In the genomic region with DNA sequence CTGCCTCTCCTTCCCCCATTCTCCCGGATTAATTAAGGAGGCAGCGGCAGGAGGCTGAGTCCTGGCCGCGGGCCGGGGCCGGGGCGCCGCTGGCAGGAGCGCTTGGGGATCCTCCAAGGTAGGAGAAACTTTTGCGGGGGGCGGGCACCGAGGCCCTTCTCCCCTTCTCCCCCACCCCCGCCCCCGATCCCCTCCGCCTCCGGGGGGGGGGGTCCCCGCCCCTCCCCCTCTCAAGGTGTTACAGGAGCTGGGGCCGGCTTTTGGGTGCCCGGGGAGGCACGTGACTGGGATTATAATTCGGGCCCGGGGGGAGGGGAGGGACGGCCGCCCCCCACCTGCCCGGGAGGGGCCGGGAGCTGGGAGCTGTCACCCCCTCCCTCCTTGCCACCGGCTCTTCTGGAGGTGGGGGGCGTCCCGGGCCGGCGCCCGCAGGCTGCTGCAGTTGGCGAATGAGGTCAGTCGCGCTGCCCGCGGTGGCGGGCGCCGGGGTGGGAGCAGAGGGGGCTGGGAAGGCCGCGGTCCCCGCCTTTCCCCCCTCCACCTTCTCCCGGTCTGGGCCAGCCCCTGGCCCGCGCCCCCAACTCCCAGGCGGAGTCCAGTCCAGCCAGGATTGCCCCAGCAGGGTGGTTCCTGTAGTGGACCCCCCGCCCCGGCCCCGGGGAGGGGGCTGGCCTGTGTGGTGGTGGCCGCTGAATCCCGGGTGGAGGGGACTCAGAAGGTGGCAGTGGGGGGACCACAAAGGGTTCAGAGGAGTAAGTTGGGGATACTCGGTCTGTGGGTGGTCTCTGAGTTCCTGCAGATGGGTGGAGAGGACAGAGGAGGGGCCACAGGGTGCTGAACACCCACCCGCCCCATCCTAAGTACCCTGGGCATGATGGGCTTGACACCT, we compare ENCODE assay signal across 8 cellular contexts. TPM values are rescaled to one million over a fixed set of nuclear protein-coding genes. Genes with fewer than 3 reads are reported as not detected.
DNase-seq lines count a peak whose midpoint lies in the region; ATAC-seq and TF ChIP-seq lines count a peak whose summit lies in the region.

No MANE protein-coding gene starts in this region.

- no TSS peak for BruUV-seq in PC-3 (replicated peaks; lab: Mats Ljungman, UMichigan)

- H3K27me3 Mint-ChIP-seq in CD8-positive, alpha-beta T cell (ENCODE audit: low read depth), result peaks cover 10% of the 10 kb centered on the region

- ATAC-seq in CD8-positive, alpha-beta T cell, result no peak
- ATAC-seq in PC-3 (no peak), HG02884 (IDR thresholded peaks at IDR 0.05; ENCODE audit: unreplicated experiment) (no peak)

- H3K4me3 ChIP-seq in CD8-positive, alpha-beta T cell (ENCODE audit: low read depth, low read length), result no peak overlapping the region
- H3K4me3 ChIP-seq in PC-3 (ENCODE audit: low read length), result peak overlapping the region; percentile 79
- peak overlapping the region; percentile 49 to 57 for H3K4me3 ChIP-seq in muscle layer of colon (ENCODE audit: low read depth in 1 of 2, low read length in 2 of 2)
- H3K4me3 ChIP-seq in uterus, result peak overlapping the region; percentile 74 to 78

- H3K4me1 ChIP-seq in CD8-positive, alpha-beta T cell (ENCODE audit: insufficient read depth, low read length), result peaks cover 14% of the 10 kb centered on the region
- H3K4me1 ChIP-seq in PC-3 (ENCODE audit: insufficient read depth, low read length) (peaks cover 22% of the 10 kb centered on the region), muscle layer of colon (ENCODE audit: insufficient read depth, low read length) (peaks cover 17% of the 10 kb centered on the region), uterus (no peaks in the 10 kb centered on the region)

- no peak overlapping the region for H3K27ac ChIP-seq in CD8-positive, alpha-beta T cell (ENCODE audit: low read depth, low read length)
- peak overlapping the region; percentile 32 for H3K27ac ChIP-seq in PC-3 (ENCODE audit: low read length)
- peak overlapping the region; percentile 90 for H3K27ac ChIP-seq in muscle layer of colon (ENCODE audit: low read depth, low read length)
- H3K27ac ChIP-seq in uterus, result peak overlapping the region; percentile 95 to 98

- TF ChIP-seq POLR2A in uterus (IDR thresholded peaks at IDR 0.05), result no peak

- H3K9me3 ChIP-seq in CD8-positive, alpha-beta T cell (ENCODE audit: low read length), result no peaks in the 10 kb centered on the region
- H3K9me3 ChIP-seq in PC-3 (ENCODE audit: low read length) (no peaks in the 10 kb centered on the region), muscle layer of colon (ENCODE audit: low read length) (no peaks in the 10 kb centered on the region), uterus (no peaks in the 10 kb centered on the region)

- H3K27me3 ChIP-seq in CD8-positive, alpha-beta T cell (ENCODE audit: insufficient read depth, low read length), result no peaks in the 10 kb centered on the region
- H3K27me3 ChIP-seq in PC-3 (ENCODE audit: low read length) (no peaks in the 10 kb centered on the region), muscle layer of colon (ENCODE audit: control insufficient read depth in 1 of 2, insufficient read depth in 2 of 2, low read length in 2 of 2) (no peaks in the 10 kb centered on the region), uterus (no peaks in the 10 kb centered on the region)

- peak overlapping the region; percentile 97 for H3K4me2 ChIP-seq in PC-3 (ENCODE audit: low read length)

- H4K20me1 ChIP-seq in PC-3 (ENCODE audit: low read length), result no peaks in the 10 kb centered on the region

- H3K36me3 Mint-ChIP-seq in CD8-positive, alpha-beta T cell, result no peaks in the 10 kb centered on the region

- peak overlapping the region; percentile 67 for H3K4me3 Mint-ChIP-seq in CD8-positive, alpha-beta T cell

- DNase-seq in CD8-positive, alpha-beta T cell, result no peak
- DNase-seq in PC-3, result no peak
- DNase-seq in ecto neural progenitor cell (ENCODE audit: low spot score), result peak; percentile 67
- DNase-seq in uterus, result peak; percentile 45 to 58
- DNase-seq in NCI-H1694 (lab: John Stamatoyannopoulos, UW), result no peak
- DNase-seq in NCI-H1930 (lab: John Stamatoyannopoulos, UW), result no peak

- peak overlapping the region; percentile 30; the same call in 1 of the 2 replicates for H2AFZ ChIP-seq in PC-3 (ENCODE audit: low read length)

- no peaks in the 10 kb centered on the region for H3K9me3 Mint-ChIP-seq in CD8-positive, alpha-beta T cell

- peaks cover 51% of the 10 kb centered on the region for H3K79me2 ChIP-seq in PC-3 (ENCODE audit: low read length)

- no peaks in the 10 kb centered on the region for H3K36me3 ChIP-seq in CD8-positive, alpha-beta T cell (ENCODE audit: insufficient read depth, low read length)
- no peaks in the 10 kb centered on the region for H3K36me3 ChIP-seq in PC-3 (ENCODE audit: low read depth, low read length)
- no peaks in the 10 kb centered on the region for H3K36me3 ChIP-seq in muscle layer of colon (ENCODE audit: insufficient read depth, low read length)
- H3K36me3 ChIP-seq in uterus, result no peaks in the 10 kb centered on the region

- TF ChIP-seq CTCF in CD8-positive, alpha-beta T cell (IDR thresholded peaks at IDR 0.05), result no peak
- TF ChIP-seq CTCF in PC-3 (conservative IDR thresholded peaks at IDR 0.05; ENCODE audit: low read depth, low read length) (no peak), uterus (IDR thresholded peaks at IDR 0.05) (no peak)

- intact Hi-C loops in CD8-positive, alpha-beta T cell (cut with DNase I, micrococcal nuclease), result loop anchor here in 1 of 2 experiments (5.0 kb wide), 1 partner anchor 203 kb away; the partner anchor contains the start of gene GTF2I
- intact Hi-C loops in PC-3 (cut with micrococcal nuclease), result no loop called here
- intact Hi-C loops in uterus (cut with DNase I; ENCODE audit: low total_unique reads), result no loop called here

- CTCF ChIA-PET in CD8-positive, alpha-beta T cell (lab: Charles Lee), result no interaction called here
- CTCF ChIA-PET in PC-3 (lab: Charles Lee), result no interaction called here

- H3K9me2 ChIP-seq in PC-3 (replicated peaks; ENCODE audit: low read length), result no peaks in the 10 kb centered on the region

- peaks cover 14% of the 10 kb centered on the region for H3K4me1 Mint-ChIP-seq in CD8-positive, alpha-beta T cell (ENCODE audit: low read depth)

- POLR2A ChIA-PET in CD8-positive, alpha-beta T cell (lab: Charles Lee), result no interaction called here
- POLR2A ChIA-PET in PC-3 (lab: Charles Lee; ENCODE audit: unreplicated experiment), result no interaction called here

- peaks cover 5% of the 10 kb centered on the region for H3F3A ChIP-seq in PC-3 (ENCODE audit: low read length, unreplicated experiment)

- no peak overlapping the region for H3K27ac Mint-ChIP-seq in CD8-positive, alpha-beta T cell

- peak overlapping the region; percentile 79 for H3K9ac ChIP-seq in PC-3 (ENCODE audit: low read length)
- H3K9ac ChIP-seq in muscle layer of colon (ENCODE audit: low read length), result peak overlapping the region; percentile 68

RNA-seq across cellular contexts. Expression of gene GTF2IRD1, which starts 0.6 kb away (rescaled TPM):
- total RNA-seq in CD8-positive, alpha-beta T cell, result under 1 TPM in 1 of 2 experiments, not detected in 1; 0.11 TPM
- 14.9 and 21.9 TPM in 2 replicates for total RNA-seq in PC-3 (2014; rRNA removed)
- 10 to 100 TPM; 11.5 to 39.1 (median 22.5) TPM for total RNA-seq in uterus

Comparison
In these comparisons a context has a peak if more than half of its experiments do, and no peak if none do; other contexts are left out.
1. DNase-seq: peak in ecto neural progenitor cell (single experiment) and uterus (2 of 2); none in CD8-positive, alpha-beta T cell (0 of 7), PC-3 (single experiment), NCI-H1694 (single experiment) and NCI-H1930 (0 of 2).
2. RNA of gene GTF2IRD1, which starts 0.6 kb away (total RNA-seq): 11.5 to 39.1 TPM in uterus and 14.9 to 21.9 TPM in PC-3; 0.11 TPM in CD8-positive, alpha-beta T cell; every median in the first group is over 10 times any median in the second.